In genomic region chr10:96043157-96043894, GRCh38 we compare ENCODE assay signal across 1 cellular context.
TF ChIP-seq lines count a peak whose summit lies in the region.

Gene CCNJ, plus strand, starts transcription at chr10:96043583. Its CDS starts 811 bp downstream, at chr10:96044394.

TF ChIP-seq in A549, 52 proteins besides CTCF, POLR2A, EP300 and RAD21 (continued from another document):
- TF ChIP-seq MYC (IDR thresholded peaks at IDR 0.05; ENCODE audit: borderline replicate concordance, low read length) (no peak; the same call in 1 of the 2 replicates), HOXB5 (CRISPR knock-in tag; IDR thresholded peaks at IDR 0.05) (0 out of 2 replicates have a peak, but pooled peaks have one; percentile 58), CHD4 (IDR thresholded peaks at IDR 0.05; ENCODE audit: borderline replicate concordance) (no peak), E2F6 (IDR thresholded peaks at IDR 0.05; ENCODE audit: borderline replicate concordance, low read depth) (peak; percentile 94), ZNF302 (CRISPR knock-in tag; IDR thresholded peaks at IDR 0.05) (no peak), CBX8 (IDR thresholded peaks at IDR 0.05) (no peak), GATA3 (IDR thresholded peaks at IDR 0.05; ENCODE audit: borderline replicate concordance) (no peak), TP53 (CRISPR knock-in tag; IDR thresholded peaks at IDR 0.05) (peak; percentile 17; the same call in 1 of the 2 replicates), SREBF2 (IDR thresholded peaks at IDR 0.05) (no peak), MAFK (IDR thresholded peaks at IDR 0.05; ENCODE audit: partially characterized antibody) (no peak), ZSCAN20 (CRISPR knock-in tag; IDR thresholded peaks at IDR 0.05) (no peak; the same call in 1 of the 2 replicates), USF2 (IDR thresholded peaks at IDR 0.05) (no peak), CEBPB (IDR thresholded peaks at IDR 0.05) (no peak), JUN (IDR thresholded peaks at IDR 0.05) (peak; percentile 74 to 78; a peak in 4 of 5 replicates), KDM5A (IDR thresholded peaks at IDR 0.05) (no peak), JUNB (IDR thresholded peaks at IDR 0.05) (no peak), CHD2 (IDR thresholded peaks at IDR 0.05; ENCODE audit: low read length, partially characterized antibody) (peak; percentile 92), CBX2 (IDR thresholded peaks at IDR 0.05; ENCODE audit: borderline replicate concordance, low read depth) (no peak), FOXS1 (CRISPR knock-in tag; IDR thresholded peaks at IDR 0.05) (no peak), HOXB13 (CRISPR knock-in tag; IDR thresholded peaks at IDR 0.05; ENCODE audit: low read depth) (peak; percentile 82), HOXA7 (CRISPR knock-in tag; IDR thresholded peaks at IDR 0.05) (no peak), HEYL (CRISPR knock-in tag; IDR thresholded peaks at IDR 0.05) (no peak), FOSL2 (IDR thresholded peaks at IDR 0.05) (no peak), FOSL2 (CRISPR knock-in tag; IDR thresholded peaks at IDR 0.05) (no peak), NFE2L2 (conservative IDR thresholded peaks at IDR 0.05; ENCODE audit: low read length) (no peak), REST (IDR thresholded peaks at IDR 0.05) (peak; percentile 98), PHF8 (IDR thresholded peaks at IDR 0.05; ENCODE audit: borderline replicate concordance, low read depth) (peak; percentile 90; the same call in 1 of the 2 replicates), HES2 (IDR thresholded peaks at IDR 0.05) (no peak), EHF (CRISPR knock-in tag; IDR thresholded peaks at IDR 0.05) (no peak), NPAS2 (CRISPR knock-in tag; IDR thresholded peaks at IDR 0.05; ENCODE audit: borderline replicate concordance) (0 out of 2 replicates have a peak, but pooled peaks have one; percentile 44)
- TF ChIP-seq, protein P1, sequence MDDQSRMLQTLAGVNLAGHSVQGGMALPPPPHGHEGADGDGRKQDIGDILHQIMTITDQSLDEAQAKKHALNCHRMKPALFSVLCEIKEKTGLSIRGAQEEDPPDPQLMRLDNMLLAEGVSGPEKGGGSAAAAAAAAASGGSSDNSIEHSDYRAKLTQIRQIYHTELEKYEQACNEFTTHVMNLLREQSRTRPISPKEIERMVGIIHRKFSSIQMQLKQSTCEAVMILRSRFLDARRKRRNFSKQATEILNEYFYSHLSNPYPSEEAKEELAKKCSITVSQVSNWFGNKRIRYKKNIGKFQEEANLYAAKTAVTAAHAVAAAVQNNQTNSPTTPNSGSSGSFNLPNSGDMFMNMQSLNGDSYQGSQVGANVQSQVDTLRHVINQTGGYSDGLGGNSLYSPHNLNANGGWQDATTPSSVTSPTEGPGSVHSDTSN (IDR thresholded peaks at IDR 0.05) = peak; percentile 27; the same call in 1 of the 2 replicates
- TF ChIP-seq, protein P2, sequence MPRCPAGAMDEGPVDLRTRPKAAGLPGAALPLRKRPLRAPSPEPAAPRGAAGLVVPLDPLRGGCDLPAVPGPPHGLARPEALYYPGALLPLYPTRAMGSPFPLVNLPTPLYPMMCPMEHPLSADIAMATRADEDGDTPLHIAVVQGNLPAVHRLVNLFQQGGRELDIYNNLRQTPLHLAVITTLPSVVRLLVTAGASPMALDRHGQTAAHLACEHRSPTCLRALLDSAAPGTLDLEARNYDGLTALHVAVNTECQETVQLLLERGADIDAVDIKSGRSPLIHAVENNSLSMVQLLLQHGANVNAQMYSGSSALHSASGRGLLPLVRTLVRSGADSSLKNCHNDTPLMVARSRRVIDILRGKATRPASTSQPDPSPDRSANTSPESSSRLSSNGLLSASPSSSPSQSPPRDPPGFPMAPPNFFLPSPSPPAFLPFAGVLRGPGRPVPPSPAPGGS (IDR thresholded peaks at IDR 0.05) = peak; percentile 84
- TF ChIP-seq, protein P3, sequence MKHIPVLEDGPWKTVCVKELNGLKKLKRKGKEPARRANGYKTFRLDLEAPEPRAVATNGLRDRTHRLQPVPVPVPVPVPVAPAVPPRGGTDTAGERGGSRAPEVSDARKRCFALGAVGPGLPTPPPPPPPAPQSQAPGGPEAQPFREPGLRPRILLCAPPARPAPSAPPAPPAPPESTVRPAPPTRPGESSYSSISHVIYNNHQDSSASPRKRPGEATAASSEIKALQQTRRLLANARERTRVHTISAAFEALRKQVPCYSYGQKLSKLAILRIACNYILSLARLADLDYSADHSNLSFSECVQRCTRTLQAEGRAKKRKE (CRISPR knock-in tag; IDR thresholded peaks at IDR 0.05; ENCODE audit: low read depth) = peak; percentile 86
